15 cellular contexts compared by ENCODE assay signal in genomic region chr19:30529876-30530275, GRCh38.
"Had no signal": no experiment of that assay in that cellular context is flagged by ENCODE, and none has a peak within 500 bp of the region (broad histone marks: within the 10 kb centered on the region; RNA-seq: fewer than 3 reads in every experiment).

No MANE protein-coding gene starts in this region.

- H3K4me2 ChIP-seq: neural progenitor cell, smooth muscle cell had no signal

- ATAC-seq: esophagus mucosa, heart right ventricle, lower lobe of right lung, natural killer cell, right cardiac atrium had no signal

- H3K27ac ChIP-seq: colonic mucosa, heart right ventricle, left ventricle myocardium inferior, lower lobe of right lung, neural progenitor cell, ovary had no signal

- H3K27me3 ChIP-seq: colonic mucosa, dorsolateral prefrontal cortex, neural progenitor cell, ovary had no signal

- H3K4me1 ChIP-seq: colonic mucosa, heart right ventricle, left ventricle myocardium inferior, lower lobe of right lung, neural progenitor cell had no signal

- H3K9ac ChIP-seq: neural progenitor cell had no signal

- H2AFZ ChIP-seq: neural progenitor cell had no signal

- H3K36me3 ChIP-seq: colonic mucosa, heart right ventricle, left ventricle myocardium inferior, lower lobe of right lung, neural progenitor cell, ovary had no signal

- H3K9me3 ChIP-seq: colonic mucosa, heart right ventricle, left ventricle myocardium inferior, lower lobe of right lung, ovary had no signal

- DNase-seq: colonic mucosa; dorsolateral prefrontal cortex; effector CD8-positive, alpha-beta T cell; heart right ventricle; left ventricle myocardium inferior; lower lobe of right lung; natural killer cell; nucleus accumbens; ovary; right cardiac atrium; stimulated activated CD4-positive, alpha-beta T cell treated with anti-CD3 and anti-CD28 coated beads, Interleukin-2, amount 100 ng/mL, for 48 hours; stimulated activated naive CD4-positive, alpha-beta T cell treated with Interleukin-2 at 50 U/mL for 16 hours had no signal

- H3K4me3 ChIP-seq: colonic mucosa, dorsolateral prefrontal cortex, heart right ventricle, left ventricle myocardium inferior, lower lobe of right lung, neural progenitor cell, ovary, smooth muscle cell had no signal
